ENCODE assay signal across 8 cellular contexts in genomic region chr5:177554474-177555111, GRCh38. TPM values are rescaled to one million over a fixed set of nuclear protein-coding genes. Genes with fewer than 3 reads are reported as not detected.
A peak's percentile ranks its signal among the peaks of the same experiment; 100 is the strongest.
DNase-seq lines count a peak whose midpoint lies in the region; TF ChIP-seq lines count a peak whose summit lies in the region.

TSS of gene FAM193B (minus strand) at chr5:177554563. CDS start at chr5:177554458, 105 bp downstream.

- no peaks in the 10 kb centered on the region for H3F3A ChIP-seq in SK-N-SH (replicated peaks; ENCODE audit: insufficient read depth)

- H4K20me1 ChIP-seq in SK-N-SH (ENCODE audit: insufficient read depth), result peaks cover 40% of the 10 kb centered on the region

- peak within 1 kb of the TSS; percentile 97 for H3K4me3 ChIP-seq in HEK293 (ENCODE audit: low read depth, low read length)
- peak within 1 kb of the TSS; percentile 93 to 94 for H3K4me3 ChIP-seq in SK-N-SH (ENCODE audit: low read depth in 2 of 2, low read length in 1 of 2)
- peak within 1 kb of the TSS; percentile 96 for H3K4me3 ChIP-seq in suprapubic skin

- no peak for TF ChIP-seq POLR2A in suprapubic skin (IDR thresholded peaks at IDR 0.05)

- peak within 1 kb of the TSS; percentile 78 for H3K9ac ChIP-seq in SK-N-SH

- H3K9me2 ChIP-seq in SK-N-SH, result no peaks in the 10 kb centered on the region

- CTCF ChIA-PET in HEK293 (lab: Yijun Ruan, JAX), result no interaction called here
- CTCF ChIA-PET in SK-N-SH (lab: Yijun Ruan, JAX), result no interaction called here

- H3K79me2 ChIP-seq in SK-N-SH (ENCODE audit: insufficient read depth), result peaks cover 46% of the 10 kb centered on the region

- H3K4me2 ChIP-seq in SK-N-SH, result peak within 1 kb of the TSS; percentile 99

- H3K27me3 ChIP-seq in SK-N-SH (ENCODE audit: insufficient read depth) (no peaks in the 10 kb centered on the region), suprapubic skin (no peaks in the 10 kb centered on the region)

- H3K27ac ChIP-seq in HEK293 (ENCODE audit: extremely low read depth, low read depth, low read length) (peak within 1 kb of the TSS; percentile 63; the same call in 1 of the 2 replicates), SK-N-SH (ENCODE audit: low read depth in 2 of 2, low read length in 1 of 2) (peak within 1 kb of the TSS; percentile 29 to 77; a peak in 3 of 4 replicates), suprapubic skin (peak within 1 kb of the TSS; percentile 85)

- peaks cover 5% of the 10 kb centered on the region; the same call in 1 of the 2 replicates for H3K4me1 ChIP-seq in HEK293 (ENCODE audit: control insufficient read depth, insufficient read depth, low read length)
- peaks cover 0 to 16% of the 10 kb centered on the region in 2 experiments; a peak in 2 of 4 replicates for H3K4me1 ChIP-seq in SK-N-SH (ENCODE audit: control insufficient read depth in 1 of 2, insufficient read depth in 2 of 2, low read depth in 1 of 2, low read length in 1 of 2)
- H3K4me1 ChIP-seq in suprapubic skin, result peaks cover 29% of the 10 kb centered on the region

- peak within 1 kb of the TSS; percentile 78 for H2AFZ ChIP-seq in SK-N-SH (ENCODE audit: low read depth)

- H3K36me3 ChIP-seq in HEK293 (ENCODE audit: control insufficient read depth in 2 of 2, insufficient read depth in 1 of 2, low read length in 2 of 2) (peaks cover 4 to 32% of the 10 kb centered on the region in 2 experiments; a peak in 1 of 3 replicates), SK-N-SH (replicated peaks in 1 of 2; ENCODE audit: control insufficient read depth in 1 of 2, insufficient read depth in 2 of 2, low read length in 1 of 2) (peaks cover 12 to 19% of the 10 kb centered on the region in 2 experiments), suprapubic skin (no peaks in the 10 kb centered on the region)

- H3K9me3 ChIP-seq in HEK293 (ENCODE audit: control insufficient read depth, insufficient read depth, low read depth, low read length), result no peaks in the 10 kb centered on the region
- no peaks in the 10 kb centered on the region for H3K9me3 ChIP-seq in SK-N-SH
- H3K9me3 ChIP-seq in suprapubic skin, result no peaks in the 10 kb centered on the region

- TF ChIP-seq EP300 in SK-N-SH (IDR thresholded peaks at IDR 0.05; ENCODE audit: borderline replicate concordance in 1 of 2, low read depth in 1 of 2, low read length in 1 of 2), result peak in 1 of 2 experiments; percentile 29; a peak in 1 of 4 replicates
- no peak for TF ChIP-seq EP300 in suprapubic skin (IDR thresholded peaks at IDR 0.05)

- POLR2A ChIA-PET in HEK293 (lab: Yijun Ruan, JAX), result interaction anchor here (1.2 kb wide), 1 partner anchor 45 kb away, joined by 3 read pairs; the partner anchor contains the start of gene B4GALT7
- POLR2A ChIA-PET in SK-N-SH (lab: Yijun Ruan, JAX), result no interaction called here

- peak; percentile 72 for DNase-seq in GM04504 (ENCODE audit: low read depth)
- peak; percentile 85 for DNase-seq in MV-4-11 (lab: John Stamatoyannopoulos, UW)
- DNase-seq in SK-N-SH, result peak; percentile 99
- peak; percentile 96 for DNase-seq in activated naive CD4-positive, alpha-beta T cell treated with anti-CD3 and anti-CD28 coated beads, Interleukin-2, amount 50 U/mL, for 16 hours
- DNase-seq in globus pallidus (ENCODE audit: low spot score), result peak; percentile 89
- DNase-seq in occipital lobe (lab: John Stamatoyannopoulos, UW), result peak; percentile 88
- peak; percentile 97 to 99 for DNase-seq in suprapubic skin (ENCODE audit: low spot score in 2 of 2)

- TF ChIP-seq RAD21 in SK-N-SH (IDR thresholded peaks at IDR 0.05; ENCODE audit: low read length), result 0 out of 2 replicates have a peak, but pooled peaks have one; percentile 3

- 12% methylated on average over 22 of the region's 49 CpGs for WGBS in SK-N-SH (ENCODE audit: low lambda C conversion rate)
- 18% methylated on average over 22 of the region's 49 CpGs for WGBS in suprapubic skin

- TF ChIP-seq CTCF in HEK293 (tag by site-specific recombination; IDR thresholded peaks at IDR 0.05) (peak; percentile 42), SK-N-SH (IDR thresholded peaks at IDR 0.05) (peak; percentile 44), suprapubic skin (IDR thresholded peaks at IDR 0.05) (peak in 1 of 2 donors; percentile 36)

TF ChIP-seq in HEK293, 187 proteins besides CTCF, POLR2A, EP300 and RAD21 (continues in another document):
- no peak for TF ChIP-seq ZNF670 (tag by site-specific recombination; IDR thresholded peaks at IDR 0.05; ENCODE audit: low read depth)
- no peak for TF ChIP-seq ZNF280C (tag by site-specific recombination; IDR thresholded peaks at IDR 0.05)
- TF ChIP-seq ZFHX2 (tag by site-specific recombination; conservative IDR thresholded peaks at IDR 0.05), result no peak
- no peak for TF ChIP-seq ZNF112 (tag by site-specific recombination; IDR thresholded peaks at IDR 0.05)
- TF ChIP-seq ZNF596 (tag by site-specific recombination; IDR thresholded peaks at IDR 0.05), result no peak
- no peak for TF ChIP-seq ZBTB1 (tag by site-specific recombination; IDR thresholded peaks at IDR 0.05)
- peak; percentile 60; the same call in 1 of the 2 replicates for TF ChIP-seq ZNF2 (tag by site-specific recombination; IDR thresholded peaks at IDR 0.05)
- no peak for TF ChIP-seq ZNF19 (tag by site-specific recombination; IDR thresholded peaks at IDR 0.05; ENCODE audit: low read depth)
- no peak for TF ChIP-seq KLF17 (tag by site-specific recombination; IDR thresholded peaks at IDR 0.05)
- no peak for TF ChIP-seq ZNF302 (tag by site-specific recombination; IDR thresholded peaks at IDR 0.05; ENCODE audit: low read depth)

TF ChIP-seq in SK-N-SH, 30 proteins besides CTCF, POLR2A, EP300 and RAD21 (continues in another document):
- TF ChIP-seq SMC3 (IDR thresholded peaks at IDR 0.05; ENCODE audit: low read depth, low read length) (no peak), MEF2A (IDR thresholded peaks at IDR 0.05; ENCODE audit: borderline replicate concordance, low read depth) (no peak), TAF1 (IDR thresholded peaks at IDR 0.05; ENCODE audit: borderline replicate concordance, low read depth, low read length) (peak; percentile 49; the same call in 1 of the 2 replicates), NFIC (IDR thresholded peaks at IDR 0.05; ENCODE audit: borderline replicate concordance) (peak; percentile 33; the same call in 1 of the 2 replicates), RCOR1 (IDR thresholded peaks at IDR 0.05; ENCODE audit: low read length) (peak; percentile 73), ZBTB33 (IDR thresholded peaks at IDR 0.05; ENCODE audit: borderline replicate concordance, low read depth) (no peak), GATA2 (CRISPR knock-in tag; IDR thresholded peaks at IDR 0.05) (no peak), ELF1 (IDR thresholded peaks at IDR 0.05) (no peak), IRF3 (IDR thresholded peaks at IDR 0.05; ENCODE audit: low read depth, low read length) (no peak), CHD2 (IDR thresholded peaks at IDR 0.05; ENCODE audit: low read length, partially characterized antibody) (peak; percentile 89), EZH2phosphoT487 (IDR thresholded peaks at IDR 0.05; ENCODE audit: borderline replicate concordance, low read depth) (no peak), FOSL2 (IDR thresholded peaks at IDR 0.05; ENCODE audit: borderline replicate concordance, low read depth) (no peak), FOXM1 (IDR thresholded peaks at IDR 0.05; ENCODE audit: low read depth) (no peak), FOXJ3 (CRISPR knock-in tag; IDR thresholded peaks at IDR 0.05) (no peak)

RNA-seq across cellular contexts. Expression of gene FAM193B, which starts in this region (rescaled TPM):
- polyA plus RNA-seq in SK-N-SH (2012; rRNA removed), result 44.4 and 48.1 TPM in 2 replicates
- 10.1 and 14.0 TPM in 2 replicates for polyA plus RNA-seq in SK-N-SH (2012; cell fraction: cytosol; rRNA removed)
- polyA plus RNA-seq in SK-N-SH (2012; cell fraction: nucleus; rRNA removed), result 327 and 442 TPM in 2 replicates
- total RNA-seq in occipital lobe (32.1 TPM), suprapubic skin (100 to 1,000 TPM in 1 of 4 donors, 10 to 100 TPM in 3; 55.6 to 328 (median 78.2) TPM)

Comparison
In these comparisons a context has a peak if more than half of its experiments do, and no peak if none do; other contexts are left out.
1. Peak in every context shown above with its lines: DNase-seq, H3K4me3 ChIP-seq and H3K27ac ChIP-seq.